ENCODE assay signal across 16 cellular contexts in the genomic region with DNA sequence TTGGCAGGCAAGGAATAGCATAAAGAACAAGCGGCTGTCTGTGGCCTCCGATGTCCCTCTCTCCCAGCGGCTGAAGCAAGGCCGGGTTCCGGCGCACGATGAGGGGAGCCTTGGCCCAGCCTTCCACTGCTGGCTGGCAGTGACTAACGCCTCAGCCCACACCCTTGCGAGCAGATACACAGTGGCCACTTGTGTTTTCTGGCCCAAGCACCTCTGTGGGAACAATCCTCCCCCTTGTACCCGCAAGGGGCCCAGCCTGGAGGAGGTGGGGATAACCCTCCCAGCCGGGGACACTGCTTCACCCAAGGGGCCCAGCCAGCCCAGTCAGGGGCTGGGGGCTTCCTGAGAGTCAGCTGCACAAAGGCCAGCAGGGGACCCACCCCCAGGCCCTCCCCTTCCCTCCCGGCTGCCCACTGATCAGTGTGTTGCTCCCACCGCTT. TPM values are rescaled to one million over a fixed set of nuclear protein-coding genes. Genes with fewer than 3 reads are reported as not detected.
DNase-seq lines count a peak whose midpoint lies in the region; ATAC-seq and TF ChIP-seq lines count a peak whose summit lies in the region.
"Had no signal": no experiment of that assay in that cellular context is flagged by ENCODE, and none has a peak within 500 bp of the region (broad histone marks: within the 10 kb centered on the region; RNA-seq: fewer than 3 reads in every experiment).

No MANE protein-coding gene starts in this region.

- H3K4me2 ChIP-seq in GM23338: no peak overlapping the region
- H3K4me2 ChIP-seq in Karpas-422 (ENCODE audit: low read depth, low read length, poor library complexity, severe bottlenecking): no peak overlapping the region

- H3F3A ChIP-seq in GM23338 (replicated peaks; ENCODE audit: low read depth): peaks cover 3% of the 10 kb centered on the region; the same call in 1 of the 2 replicates

- WGBS in adrenal gland, 4 donors: 37 to 51% (median 49%) methylated on average over 5 to 13 of the region's 13 CpGs; no CpG with 5 or more reads in 1 of the 4 donors

- no peaks in the 10 kb centered on the region for H3K36me3 ChIP-seq in adrenal gland (replicated peaks in 1 of 2)
- no peaks in the 10 kb centered on the region for H3K36me3 ChIP-seq in GM23338 (ENCODE audit: insufficient read depth)
- no peaks in the 10 kb centered on the region for H3K36me3 ChIP-seq in Karpas-422 (ENCODE audit: insufficient read depth, low read length)
- H3K36me3 ChIP-seq: cardiac muscle cell had no signal

- H3K9me2 ChIP-seq in GM23338 (ENCODE audit: insufficient read depth): no peaks in the 10 kb centered on the region
- H3K9me2 ChIP-seq in Karpas-422 (replicated peaks; ENCODE audit: insufficient read depth, low read length): no peaks in the 10 kb centered on the region

- H3K4me1 ChIP-seq in adrenal gland (replicated peaks in 1 of 2) (peaks cover 21 to 43% of the 10 kb centered on the region in 2 donors), GM23338 (ENCODE audit: insufficient read depth) (no peaks in the 10 kb centered on the region), Karpas-422 (ENCODE audit: low read length) (no peaks in the 10 kb centered on the region)

- H3K79me2 ChIP-seq in GM23338 (replicated peaks; ENCODE audit: insufficient read depth) (peaks cover 16% of the 10 kb centered on the region; the same call in 1 of the 2 replicates), Karpas-422 (ENCODE audit: low read length) (peaks cover 91% of the 10 kb centered on the region)

- TF ChIP-seq CTCF in CD4-positive, alpha-beta T cell (IDR thresholded peaks at IDR 0.05): no peak
- TF ChIP-seq CTCF in adrenal gland (IDR thresholded peaks at IDR 0.05): no peak
- no peak for TF ChIP-seq CTCF in GM23338 (conservative IDR thresholded peaks at IDR 0.05; ENCODE audit: low read depth in 2 of 2)

- no peaks in the 10 kb centered on the region for H3K27me3 ChIP-seq in CD4-positive, alpha-beta T cell (ENCODE audit: control insufficient read depth, insufficient read depth, low read length)
- H3K27me3 ChIP-seq in adrenal gland (no peaks in the 10 kb centered on the region), GM23338 (ENCODE audit: insufficient read depth) (no peaks in the 10 kb centered on the region), Karpas-422 (ENCODE audit: low read length) (no peaks in the 10 kb centered on the region)
- H3K27me3 ChIP-seq: cardiac muscle cell had no signal

- no peak overlapping the region for H2AFZ ChIP-seq in GM23338
- no peak overlapping the region for H2AFZ ChIP-seq in Karpas-422 (ENCODE audit: low read length)

- peak overlapping the region; percentile 13 for H3K27ac ChIP-seq in CD4-positive, alpha-beta T cell (ENCODE audit: low read depth, low read length)
- peak overlapping the region; percentile 42 to 93 (median 77) for H3K27ac ChIP-seq in adrenal gland
- H3K27ac ChIP-seq in GM23338 (ENCODE audit: low read depth): no peak overlapping the region
- no peak overlapping the region for H3K27ac ChIP-seq in Karpas-422 (ENCODE audit: low read length)
- H3K27ac ChIP-seq: cardiac muscle cell had no signal

- H3K4me3 ChIP-seq in adrenal gland (no peak overlapping the region), GM23338 (no peak overlapping the region), Karpas-422 (ENCODE audit: low read length) (no peak overlapping the region)
- H3K4me3 ChIP-seq: cardiac muscle cell had no signal

- H3K27me3 Mint-ChIP-seq in CD4-positive, alpha-beta T cell: no peaks in the 10 kb centered on the region
- H3K27me3 Mint-ChIP-seq in GM23338 (ENCODE audit: insufficient read depth, low read depth, poor library complexity): peaks cover 2% of the 10 kb centered on the region

- no peak for ATAC-seq in CD4-positive, alpha-beta T cell (ENCODE audit: poor library complexity)
- ATAC-seq in left ventricle myocardium superior (peak; percentile 68), GM23338 (no peak)

- POLR2A ChIA-PET in CD4-positive, alpha-beta T cell (lab: Charles Lee): interaction anchor here (1.0 to 5.4 kb wide), 4 partner anchors 10 to 24 kb away, joined by 3 to 29 read pairs (median 4); partner anchors contain the start of gene STK10

- CTCF ChIA-PET in CD4-positive, alpha-beta T cell (lab: Charles Lee): interaction anchor here (0.6 kb wide), 1 partner anchor 25 kb away, joined by 3 read pairs; no protein-coding TSS in a partner anchor

- H3K9me3 Mint-ChIP-seq in CD4-positive, alpha-beta T cell: no peaks in the 10 kb centered on the region
- H3K9me3 Mint-ChIP-seq in GM23338: no peaks in the 10 kb centered on the region

- no peak for TF ChIP-seq POLR2A in adrenal gland (IDR thresholded peaks at IDR 0.05)

- no peak overlapping the region for H3K9ac ChIP-seq in Karpas-422 (ENCODE audit: low read length)

- DNase-seq in CD4-positive, alpha-beta T cell: no peak
- DNase-seq in adrenal gland: peak; percentile 66 to 83 (median 79)
- DNase-seq in left ventricle myocardium superior: peak; percentile 74
- DNase-seq in occipital lobe (lab: John Stamatoyannopoulos, UW): peak; percentile 21
- DNase-seq in cerebellum (ENCODE audit: low spot score): no peak
- DNase-seq in SHP77 treated with DMSO at 0.1 percent for 48 hours (lab: John Stamatoyannopoulos, UW): no peak
- no peak for DNase-seq in GM23338 (ENCODE audit: low spot score)
- no peak for DNase-seq in Karpas-422
- DNase-seq: activated CD8-positive, alpha-beta memory T cell treated with anti-CD3 and anti-CD28 coated beads, Interleukin-2, amount 50 U/mL, for 48 hours; COR-L47; NCI-H1092 treated with DMSO at 0.1 percent for 48 hours; stimulated activated naive CD4-positive, alpha-beta T cell; T-helper 9 cell had no signal

- intact Hi-C loops in CD4-positive, alpha-beta T cell (cut with DNase I, micrococcal nuclease): no loop called here
- intact Hi-C loops in adrenal gland (cut with DNase I) (no loop called here), left ventricle myocardium superior (cut with micrococcal nuclease) (no loop called here)

- peak overlapping the region; percentile 98 for H3K27ac Mint-ChIP-seq in CD4-positive, alpha-beta T cell
- no peak overlapping the region for H3K27ac Mint-ChIP-seq in GM23338

- H4K20me1 ChIP-seq in GM23338 (replicated peaks; ENCODE audit: insufficient read depth): no peaks in the 10 kb centered on the region; the same call in none of the 2 replicates
- H4K20me1 ChIP-seq in Karpas-422 (ENCODE audit: insufficient read depth, low read depth, low read length): 0 out of 2 replicates have a peak, but pooled peaks cover 4% of the 10 kb centered on the region

- H3K9me3 ChIP-seq in CD4-positive, alpha-beta T cell (ENCODE audit: control insufficient read depth, low read length): no peaks in the 10 kb centered on the region
- H3K9me3 ChIP-seq in adrenal gland (replicated peaks in 1 of 3): no peaks in the 10 kb centered on the region
- no peaks in the 10 kb centered on the region for H3K9me3 ChIP-seq in Karpas-422 (ENCODE audit: low read length)

- H3K36me3 Mint-ChIP-seq in CD4-positive, alpha-beta T cell (ENCODE audit: low read depth): peaks cover 75% of the 10 kb centered on the region
- no peaks in the 10 kb centered on the region; the same call in 2 of the 3 replicates for H3K36me3 Mint-ChIP-seq in GM23338 (ENCODE audit: low read depth)

- H3K4me1 Mint-ChIP-seq in CD4-positive, alpha-beta T cell (ENCODE audit: low read depth): peaks cover 78% of the 10 kb centered on the region
- H3K4me1 Mint-ChIP-seq in GM23338: peaks cover 5% of the 10 kb centered on the region; the same call in 2 of the 3 replicates

- no peak overlapping the region for H3K4me3 Mint-ChIP-seq in CD4-positive, alpha-beta T cell
- no peak overlapping the region for H3K4me3 Mint-ChIP-seq in GM23338

RNA-seq across cellular contexts. Expression of gene STK10, which starts 23.2 kb away (rescaled TPM):
- 100 to 1,000 TPM; 211 to 229 TPM for total RNA-seq in CD4-positive, alpha-beta T cell
- total RNA-seq in adrenal gland: 10 to 100 TPM in 7 of 8 donors, 1 to 10 TPM in 1; 6.6 to 39.1 (median 24.8) TPM
- polyA plus RNA-seq in adrenal gland: 10 to 100 TPM in 2 of 3 donors, 1 to 10 TPM in 1; 5.5 to 17.1 (median 12.9) TPM
- 6.9 TPM for total RNA-seq in left ventricle myocardium superior
- total RNA-seq in occipital lobe: 9.8 TPM
- total RNA-seq in cerebellum: 19.1 TPM
- 17.8 and 19.6 TPM in 2 replicates for total RNA-seq in GM23338 (2014; rRNA removed; shearing (Covaris generic))
- polyA plus RNA-seq in GM23338 (2016; fragmentation: Nextera tagmentation; extraction: Ambion mirVana): 7.5 and 9.3 TPM in 2 replicates
- 24.9 and 48.2 TPM in 2 replicates for total RNA-seq in Karpas-422 (2014; rRNA removed; shearing (Covaris generic); ENCODE audit: low replicate concordance)

RNA-seq across cellular contexts. Expression of gene EFCAB9, which starts 29.2 kb away (rescaled TPM):
- total RNA-seq in CD4-positive, alpha-beta T cell: not detected
- not detected for total RNA-seq in adrenal gland
- polyA plus RNA-seq in adrenal gland: not detected
- not detected for total RNA-seq in left ventricle myocardium superior
- total RNA-seq in occipital lobe: not detected
- not detected for total RNA-seq in cerebellum
- total RNA-seq in GM23338 (2014; rRNA removed; shearing (Covaris generic)): not detected in 2 replicates
- polyA plus RNA-seq in GM23338 (2016; fragmentation: Nextera tagmentation; extraction: Ambion mirVana): not detected in 2 replicates
- total RNA-seq in Karpas-422 (2014; rRNA removed; shearing (Covaris generic); ENCODE audit: low replicate concordance): not detected in 2 replicates
- total RNA-seq: cardiac muscle cell, fibroblast of villous mesenchyme, mesenteric fat pad had no signal
- polyA plus RNA-seq: cardiac muscle cell had no signal

Comparison
In these comparisons a context has a peak if more than half of its experiments do, and no peak if none do; other contexts are left out.
1. DNase-seq: peak in adrenal gland (7 of 7), left ventricle myocardium superior (single experiment) and occipital lobe (single experiment); none in CD4-positive, alpha-beta T cell (0 of 10), cerebellum (single experiment), SHP77 treated with DMSO at 0.1 percent for 48 hours (single experiment), GM23338 (single experiment) and Karpas-422 (single experiment).
2. H3K27ac ChIP-seq: peak in CD4-positive, alpha-beta T cell (single experiment) and adrenal gland (5 of 5); none in GM23338 (single experiment) and Karpas-422 (single experiment).